24 cellular contexts compared by ENCODE assay signal in genomic region chr10:70910486-70911350, GRCh38. TPM values are rescaled to one million over a fixed set of nuclear protein-coding genes. Genes with fewer than 3 reads are reported as not detected.
A peak's percentile ranks its signal among the peaks of the same experiment; 100 is the strongest.
DNase-seq lines count a peak whose midpoint lies in the region; ATAC-seq, FAIRE-seq and TF ChIP-seq lines count a peak whose summit lies in the region.
"Had no signal": no experiment of that assay in that cellular context is flagged by ENCODE, and none has a peak within 500 bp of the region (broad histone marks: within the 10 kb centered on the region; RNA-seq: fewer than 3 reads in every experiment).

No MANE protein-coding gene starts in this region.

- TF ChIP-seq CTCF in heart right ventricle (IDR thresholded peaks at IDR 0.05), result no peak
- no peak for TF ChIP-seq CTCF in chondrocyte (IDR thresholded peaks at IDR 0.05)
- no peak for TF ChIP-seq CTCF in osteoblast (IDR thresholded peaks at IDR 0.05; ENCODE audit: extremely low read depth, low read depth, low read length)
- no peak for TF ChIP-seq CTCF in CD8-positive, alpha-beta T cell (IDR thresholded peaks at IDR 0.05)

- no peaks in the 10 kb centered on the region for H3K36me3 ChIP-seq in heart right ventricle
- H3K36me3 ChIP-seq in osteoblast (ENCODE audit: insufficient read depth, low read length), result no peaks in the 10 kb centered on the region
- H3K36me3 ChIP-seq in small intestine (ENCODE audit: control insufficient read depth in 2 of 2, insufficient read depth in 2 of 2, low read length in 2 of 2), result no peaks in the 10 kb centered on the region
- no peaks in the 10 kb centered on the region for H3K36me3 ChIP-seq in CD8-positive, alpha-beta T cell (ENCODE audit: insufficient read depth, low read length)
- H3K36me3 ChIP-seq: Peyer's patch had no signal

- H3K4me3 ChIP-seq in heart right ventricle (no peak overlapping the region), osteoblast (ENCODE audit: insufficient read depth, low read length) (no peak overlapping the region), small intestine (ENCODE audit: low read depth in 1 of 2, low read length in 2 of 2) (no peak overlapping the region)
- no peak overlapping the region for H3K4me3 ChIP-seq in CD8-positive, alpha-beta T cell (ENCODE audit: low read depth, low read length)
- H3K4me3 ChIP-seq: Peyer's patch had no signal

- H3K79me2 ChIP-seq in osteoblast (ENCODE audit: insufficient read depth, low read length), result no peaks in the 10 kb centered on the region

- H3K4me2 ChIP-seq in osteoblast (ENCODE audit: insufficient read depth, low read length), result no peak overlapping the region

- CTCF ChIA-PET in CD8-positive, alpha-beta T cell (lab: Charles Lee), result interaction anchor here (0.6 to 1.2 kb wide), 2 partner anchors 11 to 16 kb away, joined by 3 read pairs; no protein-coding TSS in a partner anchor

- no peak overlapping the region for H3K27ac Mint-ChIP-seq in chondrocyte (ENCODE audit: unreplicated experiment)
- no peak overlapping the region for H3K27ac Mint-ChIP-seq in CD8-positive, alpha-beta T cell
- H3K27ac Mint-ChIP-seq: IgD-negative memory B cell had no signal

- ATAC-seq in left cardiac atrium (no peak), heart right ventricle (no peak), GM19467 (IDR thresholded peaks at IDR 0.05; ENCODE audit: unreplicated experiment) (no peak)
- ATAC-seq in CD8-positive, alpha-beta T cell, result no peak
- ATAC-seq: HCT116, Right ventricle myocardium inferior had no signal

- no peaks in the 10 kb centered on the region for H4K20me1 ChIP-seq in osteoblast (ENCODE audit: insufficient read depth, low read length)

- DNase-seq in left cardiac atrium, result peak; percentile 11
- no peak for DNase-seq in heart right ventricle
- peak; percentile 72 for DNase-seq in chondrocyte (ENCODE audit: low spot score)
- DNase-seq in osteoblast (ENCODE audit: insufficient read length, low spot score, missing footprints), result peak; percentile 86
- DNase-seq in small intestine, result no peak
- no peak for DNase-seq in CD8-positive, alpha-beta T cell
- DNase-seq: AML-193, DMS53, GDM1, Karpas-422, NCI-H1694, NCI-H2081, NCI-H2171, NCI-H524 treated with DMSO at 0.1 percent for 48 hours, NCI-H82 had no signal

- no peak for FAIRE-seq in small intestine (lab: Jason Lieb, UNC)
- FAIRE-seq: D721Med, GM18507, H1 had no signal

- H3K27me3 Mint-ChIP-seq in chondrocyte (ENCODE audit: low read depth), result peaks cover 31% of the 10 kb centered on the region
- H3K27me3 Mint-ChIP-seq in CD8-positive, alpha-beta T cell (ENCODE audit: low read depth), result peaks cover 3% of the 10 kb centered on the region

- intact Hi-C loops in left cardiac atrium (cut with DNase I) (no loop called here), heart right ventricle (cut with DNase I) (no loop called here)
- intact Hi-C loops in CD8-positive, alpha-beta T cell (cut with DNase I, micrococcal nuclease), result no loop called here

- H3K27me3 ChIP-seq in heart right ventricle (peaks cover 0 to 5% (median 0%) of the 10 kb centered on the region in 7 donors), osteoblast (ENCODE audit: insufficient read depth, low read length) (peaks cover 23% of the 10 kb centered on the region), small intestine (ENCODE audit: control insufficient read depth in 2 of 2, insufficient read depth in 2 of 2, low read length in 2 of 2) (no peaks in the 10 kb centered on the region)
- H3K27me3 ChIP-seq in CD8-positive, alpha-beta T cell (ENCODE audit: insufficient read depth, low read length), result no peaks in the 10 kb centered on the region
- H3K27me3 ChIP-seq: Peyer's patch had no signal

- WGBS in heart right ventricle, 2 donors, result 91 to 93% methylated on average over 16 of the region's 16 CpGs
- 88 to 90% (median 88%) methylated on average over 16 of the region's 16 CpGs for WGBS in small intestine, 3 donors

- no peaks in the 10 kb centered on the region for H3K9me3 ChIP-seq in heart right ventricle
- no peaks in the 10 kb centered on the region for H3K9me3 ChIP-seq in osteoblast (ENCODE audit: low read depth, low read length)
- H3K9me3 ChIP-seq in small intestine (ENCODE audit: control insufficient read depth, low read depth), result no peaks in the 10 kb centered on the region
- H3K9me3 ChIP-seq in CD8-positive, alpha-beta T cell (ENCODE audit: low read length), result no peaks in the 10 kb centered on the region
- H3K9me3 ChIP-seq: Peyer's patch had no signal

- POLR2A ChIA-PET in CD8-positive, alpha-beta T cell (lab: Charles Lee), result no interaction called here

- no peaks in the 10 kb centered on the region for H3K9me3 Mint-ChIP-seq in chondrocyte (ENCODE audit: low read depth)
- no peaks in the 10 kb centered on the region for H3K9me3 Mint-ChIP-seq in CD8-positive, alpha-beta T cell

- H3K4me3 Mint-ChIP-seq in chondrocyte (ENCODE audit: unreplicated experiment), result no peak overlapping the region
- no peak overlapping the region for H3K4me3 Mint-ChIP-seq in CD8-positive, alpha-beta T cell
- H3K4me3 Mint-ChIP-seq: IgD-negative memory B cell had no signal

- H3K27ac ChIP-seq in heart right ventricle (no peak overlapping the region), osteoblast (ENCODE audit: low read depth, low read length) (no peak overlapping the region), small intestine (ENCODE audit: low read depth in 1 of 2, low read length in 1 of 2) (no peak overlapping the region)
- no peak overlapping the region for H3K27ac ChIP-seq in CD8-positive, alpha-beta T cell (ENCODE audit: low read depth, low read length)
- H3K27ac ChIP-seq: C4-2B, Peyer's patch had no signal

- no peak overlapping the region for H2AFZ ChIP-seq in osteoblast (ENCODE audit: low read length)

- peaks cover 0 to 16% (median 6%) of the 10 kb centered on the region in 9 donors for H3K4me1 ChIP-seq in heart right ventricle
- H3K4me1 ChIP-seq in osteoblast (ENCODE audit: insufficient read depth, low read length), result no peaks in the 10 kb centered on the region
- no peaks in the 10 kb centered on the region for H3K4me1 ChIP-seq in small intestine (ENCODE audit: control insufficient read depth in 2 of 2, insufficient read depth in 1 of 2, low read depth in 1 of 2, low read length in 1 of 2)
- no peaks in the 10 kb centered on the region for H3K4me1 ChIP-seq in CD8-positive, alpha-beta T cell (ENCODE audit: insufficient read depth, low read length)

- peaks cover 5% of the 10 kb centered on the region for H3K4me1 Mint-ChIP-seq in chondrocyte (ENCODE audit: low read depth)
- H3K4me1 Mint-ChIP-seq in CD8-positive, alpha-beta T cell (ENCODE audit: low read depth), result no peaks in the 10 kb centered on the region

- no peaks in the 10 kb centered on the region for H3K36me3 Mint-ChIP-seq in chondrocyte (ENCODE audit: low read depth)
- no peaks in the 10 kb centered on the region for H3K36me3 Mint-ChIP-seq in CD8-positive, alpha-beta T cell
- H3K36me3 Mint-ChIP-seq: IgD-negative memory B cell had no signal

RNA-seq across cellular contexts. Expression of gene PCBD1, which starts 22.4 kb away (rescaled TPM):
- total RNA-seq in left cardiac atrium (100 to 1,000 TPM; 103 to 116 TPM), heart right ventricle (100 to 1,000 TPM; 122 to 179 (median 144) TPM), chondrocyte (38.4 to 55.0 TPM (median 49.3 TPM) in 3 replicates), osteoblast (19.9 and 21.8 TPM in 2 replicates)
- polyA plus RNA-seq in heart right ventricle (100 to 1,000 TPM; 116 to 118 TPM), small intestine (100 to 1,000 TPM in 1 of 3 donors, 10 to 100 TPM in 2; 67.3 to 147 (median 75.9) TPM)
- 1 to 10 TPM; 4.3 to 4.5 TPM for total RNA-seq in CD8-positive, alpha-beta T cell

Comparison
In these comparisons a context has a peak if more than half of its experiments do, and no peak if none do; other contexts are left out.
1. DNase-seq: peak in left cardiac atrium (single experiment), chondrocyte (single experiment) and osteoblast (single experiment); none in heart right ventricle (0 of 2), small intestine (single experiment) and CD8-positive, alpha-beta T cell (0 of 7).